In genomic region chr14:94115631-94116030, GRCh38 we compare ENCODE assay signal across 32 cellular contexts. TPM values are rescaled to one million over a fixed set of nuclear protein-coding genes. Genes with fewer than 3 reads are reported as not detected.
DNase-seq lines count a peak whose midpoint lies in the region; ATAC-seq and TF ChIP-seq lines count a peak whose summit lies in the region.
"Had no signal": no experiment of that assay in that cellular context is flagged by ENCODE, and none has a peak within 500 bp of the region (broad histone marks: within the 10 kb centered on the region; RNA-seq: fewer than 3 reads in every experiment).

No MANE protein-coding gene starts in this region.

- 94 to 97% methylated on average over 15 of the region's 15 CpGs for WGBS in lung, 2 donors
- 84 to 91% methylated on average over 11 to 15 of the region's 15 CpGs for WGBS in tibial nerve, 2 donors

- H3K27ac ChIP-seq in coronary artery (peak overlapping the region in 1 of 2 donors; percentile 7), lung (ENCODE audit: low read depth in 1 of 2, low read length in 1 of 2) (peak overlapping the region; percentile 36 to 41), tibial nerve (peak overlapping the region in 3 of 4 donors; percentile 43 to 94 (median 79))
- H3K27ac ChIP-seq: neutrophil, PC-9 had no signal

- TF ChIP-seq POLR2A in tibial nerve (IDR thresholded peaks at IDR 0.05) = no peak

- TF ChIP-seq CTCF in activated CD8-positive, alpha-beta T cell treated with anti-CD3 and anti-CD28 coated beads for 36 hours (IDR thresholded peaks at IDR 0.05) = no peak
- TF ChIP-seq CTCF in coronary artery (IDR thresholded peaks at IDR 0.05) (no peak), lung (IDR thresholded peaks at IDR 0.05; ENCODE audit: control extremely low read depth, extremely low read depth) (no peak), tibial nerve (IDR thresholded peaks at IDR 0.05) (no peak), MCF 10A (IDR thresholded peaks at IDR 0.05; ENCODE audit: unreplicated experiment) (no peak)

- H3K4me1 Mint-ChIP-seq in activated CD8-positive, alpha-beta T cell treated with anti-CD3 and anti-CD28 coated beads, Interleukin-2, amount 10 ng/mL, durations not matched to agents 7 days and 5 days (ENCODE audit: low read depth) = peaks cover 38% of the 10 kb centered on the region
- no peaks in the 10 kb centered on the region for H3K4me1 Mint-ChIP-seq in activated CD8-positive, alpha-beta T cell treated with anti-CD3 and anti-CD28 coated beads for 36 hours (ENCODE audit: low read depth)
- H3K4me1 Mint-ChIP-seq in activated T-helper 1 cell treated with anti-CD3 and anti-CD28 coated beads, Interleukin-12 subunit alpha, Interleukin-12 subunit beta, Interleukin-2, Interleukin-4 antibody, amounts not matched to agents 30 ng/mL and 10 ng/mL and 1 ng/mL, durations not matched to agents 14 hours and 24 hours and 36 hours (ENCODE audit: low read depth) = peaks cover 20% of the 10 kb centered on the region
- peaks cover 24% of the 10 kb centered on the region for H3K4me1 Mint-ChIP-seq in MCF 10A (ENCODE audit: insufficient read depth, unreplicated experiment)
- H3K4me1 Mint-ChIP-seq: central memory CD8-positive, alpha-beta T cell had no signal

- peaks cover 3% of the 10 kb centered on the region for H3K27me3 Mint-ChIP-seq in activated CD8-positive, alpha-beta T cell treated with anti-CD3 and anti-CD28 coated beads, Interleukin-2, amount 10 ng/mL, durations not matched to agents 7 days and 5 days (ENCODE audit: low read depth)
- H3K27me3 Mint-ChIP-seq in activated CD8-positive, alpha-beta T cell treated with anti-CD3 and anti-CD28 coated beads for 36 hours = no peaks in the 10 kb centered on the region
- no peaks in the 10 kb centered on the region for H3K27me3 Mint-ChIP-seq in activated T-helper 1 cell treated with anti-CD3 and anti-CD28 coated beads, Interleukin-12 subunit alpha, Interleukin-12 subunit beta, Interleukin-2, Interleukin-4 antibody, amounts not matched to agents 30 ng/mL and 10 ng/mL and 1 ng/mL, durations not matched to agents 14 hours and 24 hours and 36 hours (ENCODE audit: insufficient read depth)
- H3K27me3 Mint-ChIP-seq in MCF 10A (ENCODE audit: insufficient read depth, unreplicated experiment) = no peaks in the 10 kb centered on the region

- POLR2A ChIA-PET in activated CD8-positive, alpha-beta T cell treated with anti-CD3 and anti-CD28 coated beads, Interleukin-2, amount 10 ng/mL, durations not matched to agents 7 days and 5 days (lab: Charles Lee) = no interaction called here
- POLR2A ChIA-PET in activated CD8-positive, alpha-beta T cell treated with anti-CD3 and anti-CD28 coated beads for 36 hours (lab: Charles Lee) = interaction anchor here (0.8 kb wide), 1 partner anchor 94 kb away, joined by 3 read pairs; no protein-coding TSS in a partner anchor
- POLR2A ChIA-PET in MCF 10A (lab: Yijun Ruan, JAX) = interaction anchor here (1.2 kb wide), 1 partner anchor 14 kb away, joined by 3 read pairs; the partner anchor contains the start of gene IFI27L2

- no peak for TF ChIP-seq EP300 in tibial nerve (IDR thresholded peaks at IDR 0.05)

- H3K4me3 Mint-ChIP-seq in activated CD8-positive, alpha-beta T cell treated with anti-CD3 and anti-CD28 coated beads, Interleukin-2, amount 10 ng/mL, durations not matched to agents 7 days and 5 days = no peak overlapping the region
- no peak overlapping the region for H3K4me3 Mint-ChIP-seq in activated CD8-positive, alpha-beta T cell treated with anti-CD3 and anti-CD28 coated beads for 36 hours
- no peak overlapping the region for H3K4me3 Mint-ChIP-seq in activated T-helper 1 cell treated with anti-CD3 and anti-CD28 coated beads, Interleukin-12 subunit alpha, Interleukin-12 subunit beta, Interleukin-2, Interleukin-4 antibody, amounts not matched to agents 30 ng/mL and 10 ng/mL and 1 ng/mL, durations not matched to agents 14 hours and 24 hours and 36 hours
- H3K4me3 Mint-ChIP-seq in MCF 10A (ENCODE audit: unreplicated experiment) = no peak overlapping the region
- H3K4me3 Mint-ChIP-seq: activated naive CD8-positive, alpha-beta T cell treated with anti-CD3 and anti-CD28 coated beads, Interleukin-2, amount 10 ng/mL, durations not matched to agents 7 days and 5 days; central memory CD8-positive, alpha-beta T cell had no signal

- intact Hi-C loops in activated CD8-positive, alpha-beta T cell treated with anti-CD3 and anti-CD28 coated beads for 36 hours (cut with micrococcal nuclease) = no loop called here
- intact Hi-C loops in activated T-helper 1 cell treated with anti-CD3 and anti-CD28 coated beads, Interleukin-12 subunit alpha, Interleukin-12 subunit beta, Interleukin-2, Interleukin-4 antibody, amounts not matched to agents 30 ng/mL and 10 ng/mL and 1 ng/mL, durations not matched to agents 14 hours and 24 hours and 36 hours (cut with micrococcal nuclease) = no loop called here
- intact Hi-C loops in MCF 10A (cut with micrococcal nuclease) = no loop called here

- peak overlapping the region; percentile 18 for H3K27ac Mint-ChIP-seq in activated CD8-positive, alpha-beta T cell treated with anti-CD3 and anti-CD28 coated beads, Interleukin-2, amount 10 ng/mL, durations not matched to agents 7 days and 5 days
- no peak overlapping the region for H3K27ac Mint-ChIP-seq in activated CD8-positive, alpha-beta T cell treated with anti-CD3 and anti-CD28 coated beads for 36 hours
- H3K27ac Mint-ChIP-seq in activated T-helper 1 cell treated with anti-CD3 and anti-CD28 coated beads, Interleukin-12 subunit alpha, Interleukin-12 subunit beta, Interleukin-2, Interleukin-4 antibody, amounts not matched to agents 30 ng/mL and 10 ng/mL and 1 ng/mL, durations not matched to agents 14 hours and 24 hours and 36 hours = no peak overlapping the region
- H3K27ac Mint-ChIP-seq in MCF 10A (ENCODE audit: low read depth, unreplicated experiment) = no peak overlapping the region
- H3K27ac Mint-ChIP-seq: activated naive CD8-positive, alpha-beta T cell treated with anti-CD3 and anti-CD28 coated beads, Interleukin-2, amount 10 ng/mL, durations not matched to agents 7 days and 5 days; CD14-positive monocyte had no signal

- no peak overlapping the region for H3K4me3 ChIP-seq in coronary artery
- H3K4me3 ChIP-seq in lung = no peak overlapping the region
- no peak overlapping the region for H3K4me3 ChIP-seq in tibial nerve
- H3K4me3 ChIP-seq: esophagus muscularis mucosa, PC-9 had no signal

- no peaks in the 10 kb centered on the region for H3K27me3 ChIP-seq in lung (ENCODE audit: control insufficient read depth, insufficient read depth)
- peaks cover 0 to 7% of the 10 kb centered on the region in 2 donors for H3K27me3 ChIP-seq in tibial nerve

- ATAC-seq in activated CD8-positive, alpha-beta T cell treated with anti-CD3 and anti-CD28 coated beads, Interleukin-2, amount 10 ng/mL, durations not matched to agents 7 days and 5 days = no peak
- ATAC-seq in activated CD8-positive, alpha-beta T cell treated with anti-CD3 and anti-CD28 coated beads for 36 hours = no peak
- ATAC-seq in lung (ENCODE audit: insufficient read depth, low FRiP score) (no peak), HG02759 (IDR thresholded peaks at IDR 0.05; ENCODE audit: unreplicated experiment) (no peak)

- no peak for DNase-seq in activated CD8-positive, alpha-beta T cell treated with anti-CD3 and anti-CD28 coated beads, Interleukin-2, amount 10 ng/mL, durations not matched to agents 7 days and 5 days
- DNase-seq in activated CD8-positive, alpha-beta T cell treated with anti-CD3 and anti-CD28 coated beads for 36 hours = no peak
- peak; percentile 69 for DNase-seq in coronary artery (ENCODE audit: low spot score)
- DNase-seq in lung (ENCODE audit: low spot score) = no peak
- DNase-seq in tibial nerve (ENCODE audit: low spot score in 2 of 2) = no peak
- DNase-seq in activated T-helper 1 cell treated with anti-CD3 and anti-CD28 coated beads, Interleukin-12 subunit alpha, Interleukin-12 subunit beta, Interleukin-2, Interleukin-4 antibody, amounts not matched to agents 30 ng/mL and 10 ng/mL and 1 ng/mL, durations not matched to agents 14 hours and 24 hours and 36 hours (ENCODE audit: low spot score) = no peak
- no peak for DNase-seq in MCF 10A (ENCODE audit: unreplicated experiment)
- DNase-seq: activated CD4-positive, alpha-beta T cell treated with anti-CD3 and anti-CD28 coated beads for 1 hour; activated CD8-positive, alpha-beta memory T cell treated with anti-CD3 and anti-CD28 coated beads for 24 hours; activated naive CD8-positive, alpha-beta T cell treated with anti-CD3 and anti-CD28 coated beads, Interleukin-2, amount 10 ng/mL, durations not matched to agents 7 days and 5 days; activated T-cell treated with anti-CD3 and anti-CD28 coated beads for 4 hours; Caco-2; DMS53; foreskin melanocyte; HCEC 1CT; hippocampal formation; Kasumi-1; mesendoderm; NCI-H1436; NCI-H2081; NCI-H2227 treated with DMSO at 0.1 percent for 48 hours; NCI-H526 treated with DMSO at 0.1 percent for 48 hours; PC-9; SHP77; stimulated activated CD4-positive, alpha-beta T cell treated with anti-CD3 and anti-CD28 coated beads, Interleukin-15, amount 100 ng/mL, for 24 hours; stimulated activated CD4-positive, alpha-beta T cell treated with anti-CD3 and anti-CD28 coated beads, Interleukin-4, amount 100 ng/mL, for 4 hours had no signal

- H3K9me3 ChIP-seq in lung (ENCODE audit: control insufficient read depth in 2 of 2, insufficient read depth in 1 of 2, low read length in 1 of 2) (peaks cover 0 to 8% of the 10 kb centered on the region in 2 donors), tibial nerve (peaks cover 0 to 17% (median 0%) of the 10 kb centered on the region in 4 donors)
- H3K9me3 ChIP-seq: Caco-2, neutrophil had no signal

- H3K4me1 ChIP-seq in lung (ENCODE audit: control insufficient read depth in 2 of 2, insufficient read depth in 2 of 2, low read length in 2 of 2) (peaks cover 5 to 16% of the 10 kb centered on the region in 2 donors), tibial nerve (peaks cover 0 to 39% (median 11%) of the 10 kb centered on the region in 4 donors)
- H3K4me1 ChIP-seq: Caco-2 had no signal

- H3K36me3 ChIP-seq in lung (ENCODE audit: control insufficient read depth in 2 of 2, insufficient read depth in 2 of 2, low read length in 2 of 2) (no peaks in the 10 kb centered on the region), tibial nerve (no peaks in the 10 kb centered on the region)
- H3K36me3 ChIP-seq: neutrophil had no signal

- CTCF ChIA-PET in activated CD8-positive, alpha-beta T cell treated with anti-CD3 and anti-CD28 coated beads, Interleukin-2, amount 10 ng/mL, durations not matched to agents 7 days and 5 days (lab: Charles Lee) = interaction anchor here (1.0 to 4.4 kb wide), 5 partner anchors 16 to 176 kb away, joined by 3 to 18 read pairs (median 4); no protein-coding TSS in a partner anchor
- CTCF ChIA-PET in activated CD8-positive, alpha-beta T cell treated with anti-CD3 and anti-CD28 coated beads for 36 hours (lab: Charles Lee) = interaction anchor here (0.9 to 3.1 kb wide), 2 partner anchors 16 to 28 kb away, joined by 4 to 9 read pairs; no protein-coding TSS in a partner anchor
- CTCF ChIA-PET in MCF 10A (lab: Yijun Ruan, JAX) = interaction anchor here (0.6 to 1.4 kb wide), 4 partner anchors 9 to 169 kb away, joined by 3 to 6 read pairs (median 3); partner anchors contain the start of gene IFI27L2

- H3K36me3 Mint-ChIP-seq in activated CD8-positive, alpha-beta T cell treated with anti-CD3 and anti-CD28 coated beads, Interleukin-2, amount 10 ng/mL, durations not matched to agents 7 days and 5 days (ENCODE audit: low read depth) = peaks cover 11% of the 10 kb centered on the region
- no peaks in the 10 kb centered on the region for H3K36me3 Mint-ChIP-seq in activated CD8-positive, alpha-beta T cell treated with anti-CD3 and anti-CD28 coated beads for 36 hours (ENCODE audit: low read depth)
- H3K36me3 Mint-ChIP-seq in activated T-helper 1 cell treated with anti-CD3 and anti-CD28 coated beads, Interleukin-12 subunit alpha, Interleukin-12 subunit beta, Interleukin-2, Interleukin-4 antibody, amounts not matched to agents 30 ng/mL and 10 ng/mL and 1 ng/mL, durations not matched to agents 14 hours and 24 hours and 36 hours (ENCODE audit: low read depth) = no peaks in the 10 kb centered on the region
- peaks cover 1% of the 10 kb centered on the region for H3K36me3 Mint-ChIP-seq in MCF 10A (ENCODE audit: insufficient read depth, unreplicated experiment)
- H3K36me3 Mint-ChIP-seq: CD14-positive monocyte had no signal

- BruUV-seq in MCF 10A (replicated peaks; lab: Mats Ljungman, UMichigan) = no TSS peak

- H3K9me3 Mint-ChIP-seq in activated CD8-positive, alpha-beta T cell treated with anti-CD3 and anti-CD28 coated beads, Interleukin-2, amount 10 ng/mL, durations not matched to agents 7 days and 5 days (ENCODE audit: insufficient read depth) = peaks cover 6% of the 10 kb centered on the region
- H3K9me3 Mint-ChIP-seq in activated CD8-positive, alpha-beta T cell treated with anti-CD3 and anti-CD28 coated beads for 36 hours = peaks cover 11% of the 10 kb centered on the region
- peaks cover 9% of the 10 kb centered on the region for H3K9me3 Mint-ChIP-seq in activated T-helper 1 cell treated with anti-CD3 and anti-CD28 coated beads, Interleukin-12 subunit alpha, Interleukin-12 subunit beta, Interleukin-2, Interleukin-4 antibody, amounts not matched to agents 30 ng/mL and 10 ng/mL and 1 ng/mL, durations not matched to agents 14 hours and 24 hours and 36 hours
- H3K9me3 Mint-ChIP-seq in MCF 10A (ENCODE audit: unreplicated experiment) = peaks cover 3% of the 10 kb centered on the region

RNA-seq across cellular contexts. Expression of gene IFI27, which starts 5.1 kb away (rescaled TPM):
- 100 to 1,000 TPM; 116 to 129 TPM for total RNA-seq in activated CD8-positive, alpha-beta T cell treated with anti-CD3 and anti-CD28 coated beads, Interleukin-2, amount 10 ng/mL, durations not matched to agents 7 days and 5 days
- total RNA-seq in activated CD8-positive, alpha-beta T cell treated with anti-CD3 and anti-CD28 coated beads for 36 hours = 1 to 10 TPM in 1 of 2 experiments, under 1 TPM in 1; 0.86 to 4.1 TPM
- 100 to 1,000 TPM in 1 of 2 donors, 10 to 100 TPM in 1; 94.1 to 308 TPM for total RNA-seq in lung
- polyA plus RNA-seq in lung = 100 to 1,000 TPM; 447 to 883 TPM
- total RNA-seq in tibial nerve = 100 to 1,000 TPM; 118 to 502 (median 368) TPM
- 37.0 and 42.2 TPM in 2 replicates for total RNA-seq in activated T-helper 1 cell treated with anti-CD3 and anti-CD28 coated beads, Interleukin-12 subunit alpha, Interleukin-12 subunit beta, Interleukin-2, Interleukin-4 antibody, amounts not matched to agents 30 ng/mL and 10 ng/mL and 1 ng/mL, durations not matched to agents 14 hours and 24 hours and 36 hours
- 0.63 and 2.0 TPM in 2 replicates for total RNA-seq in MCF 10A (2022)

RNA-seq across cellular contexts. Expression of gene IFI27L2, which starts 13.8 kb away (rescaled TPM):
- total RNA-seq in activated CD8-positive, alpha-beta T cell treated with anti-CD3 and anti-CD28 coated beads, Interleukin-2, amount 10 ng/mL, durations not matched to agents 7 days and 5 days = 10 to 100 TPM; 65.2 to 74.6 TPM
- 10 to 100 TPM; 43.0 to 44.5 TPM for total RNA-seq in activated CD8-positive, alpha-beta T cell treated with anti-CD3 and anti-CD28 coated beads for 36 hours
- total RNA-seq in lung = 10 to 100 TPM; 27.2 to 38.9 TPM
- polyA plus RNA-seq in lung = 100 to 1,000 TPM; 108 to 127 TPM
- total RNA-seq in tibial nerve = 100 to 1,000 TPM in 3 of 4 donors, 10 to 100 TPM in 1; 76.8 to 146 (median 129) TPM
- total RNA-seq in activated T-helper 1 cell treated with anti-CD3 and anti-CD28 coated beads, Interleukin-12 subunit alpha, Interleukin-12 subunit beta, Interleukin-2, Interleukin-4 antibody, amounts not matched to agents 30 ng/mL and 10 ng/mL and 1 ng/mL, durations not matched to agents 14 hours and 24 hours and 36 hours = 33.5 and 36.1 TPM in 2 replicates
- total RNA-seq in MCF 10A (2022) = 44.3 and 59.3 TPM in 2 replicates

RNA-seq across cellular contexts. Expression of gene IFI27L1, which starts 34.5 kb away (rescaled TPM):
- 10 to 100 TPM; 34.7 to 41.3 TPM for total RNA-seq in activated CD8-positive, alpha-beta T cell treated with anti-CD3 and anti-CD28 coated beads, Interleukin-2, amount 10 ng/mL, durations not matched to agents 7 days and 5 days
- 10 to 100 TPM; 21.9 to 23.3 TPM for total RNA-seq in activated CD8-positive, alpha-beta T cell treated with anti-CD3 and anti-CD28 coated beads for 36 hours
- total RNA-seq in lung = 10 to 100 TPM; 14.6 to 23.0 TPM
- polyA plus RNA-seq in lung = 10 to 100 TPM; 16.7 to 41.5 TPM
- total RNA-seq in tibial nerve = 10 to 100 TPM in 2 of 4 donors, 1 to 10 TPM in 2; 2.7 to 14.6 (median 7.2) TPM
- total RNA-seq in activated T-helper 1 cell treated with anti-CD3 and anti-CD28 coated beads, Interleukin-12 subunit alpha, Interleukin-12 subunit beta, Interleukin-2, Interleukin-4 antibody, amounts not matched to agents 30 ng/mL and 10 ng/mL and 1 ng/mL, durations not matched to agents 14 hours and 24 hours and 36 hours = 22.0 and 22.7 TPM in 2 replicates
- total RNA-seq in MCF 10A (2022) = 18.4 and 20.2 TPM in 2 replicates

RNA-seq across cellular contexts. Expression of gene DDX24, which starts 34.6 kb away (rescaled TPM):
- total RNA-seq in activated CD8-positive, alpha-beta T cell treated with anti-CD3 and anti-CD28 coated beads, Interleukin-2, amount 10 ng/mL, durations not matched to agents 7 days and 5 days = 100 to 1,000 TPM; 172 to 184 TPM
- total RNA-seq in activated CD8-positive, alpha-beta T cell treated with anti-CD3 and anti-CD28 coated beads for 36 hours = 100 to 1,000 TPM; 272 to 275 TPM
- total RNA-seq in lung = 100 to 1,000 TPM; 116 to 138 TPM
- 10 to 100 TPM; 78.4 to 98.9 TPM for polyA plus RNA-seq in lung
- 100 to 1,000 TPM; 116 to 170 (median 151) TPM for total RNA-seq in tibial nerve
- 252 and 271 TPM in 2 replicates for total RNA-seq in activated T-helper 1 cell treated with anti-CD3 and anti-CD28 coated beads, Interleukin-12 subunit alpha, Interleukin-12 subunit beta, Interleukin-2, Interleukin-4 antibody, amounts not matched to agents 30 ng/mL and 10 ng/mL and 1 ng/mL, durations not matched to agents 14 hours and 24 hours and 36 hours
- total RNA-seq in MCF 10A (2022) = 126 and 135 TPM in 2 replicates

RNA-seq across cellular contexts. Expression of gene PPP4R4, which starts 58.5 kb away (rescaled TPM):
- under 1 TPM; 0.16 to 0.26 TPM for total RNA-seq in activated CD8-positive, alpha-beta T cell treated with anti-CD3 and anti-CD28 coated beads, Interleukin-2, amount 10 ng/mL, durations not matched to agents 7 days and 5 days
- 1 to 10 TPM in 1 of 2 experiments, under 1 TPM in 1; 0.63 to 1.2 TPM for total RNA-seq in activated CD8-positive, alpha-beta T cell treated with anti-CD3 and anti-CD28 coated beads for 36 hours
- 10 to 100 TPM in 1 of 2 donors, 1 to 10 TPM in 1; 5.3 to 25.9 TPM for total RNA-seq in lung
- 1 to 10 TPM; 1.6 to 2.3 TPM for polyA plus RNA-seq in lung
- 1 to 10 TPM; 1.2 to 9.0 (median 3.4) TPM for total RNA-seq in tibial nerve
- total RNA-seq in activated T-helper 1 cell treated with anti-CD3 and anti-CD28 coated beads, Interleukin-12 subunit alpha, Interleukin-12 subunit beta, Interleukin-2, Interleukin-4 antibody, amounts not matched to agents 30 ng/mL and 10 ng/mL and 1 ng/mL, durations not matched to agents 14 hours and 24 hours and 36 hours = 2.2 and 2.4 TPM in 2 replicates
- total RNA-seq in MCF 10A (2022) = 0.66 and 0.91 TPM in 2 replicates
- total RNA-seq: dermis microvascular lymphatic vessel endothelial cell, PC-9 had no signal
